Comparison of ENCODE assay signal across 1 cellular context in genomic region chr2:15990151-15991101, GRCh38.
TF ChIP-seq lines count a peak whose summit lies in the region.

No MANE protein-coding gene starts in this region.

TF ChIP-seq in H1, 55 proteins besides CTCF, POLR2A, EP300 and RAD21 (continued from another document):
- TF ChIP-seq BRCA1 (IDR thresholded peaks at IDR 0.05; ENCODE audit: low read depth, low read length) (no peak), SP4 (IDR thresholded peaks at IDR 0.05; ENCODE audit: low read length) (no peak), TAF7 (optimal IDR thresholded peaks at IDR 0.05; ENCODE audit: borderline replicate concordance, low read depth, low read length) (no peak), GABPA (IDR thresholded peaks at IDR 0.05; ENCODE audit: borderline replicate concordance, insufficient read depth, low read length) (no peak), BCL11A (IDR thresholded peaks at IDR 0.05; ENCODE audit: low read depth in 2 of 2, low read length in 2 of 2) (no peak), GTF2F1 (IDR thresholded peaks at IDR 0.05; ENCODE audit: borderline replicate concordance, low read depth, low read length) (no peak), POU5F1 (IDR thresholded peaks at IDR 0.05; ENCODE audit: low read depth, low read length) (no peak)
